29 cellular contexts compared by ENCODE assay signal in genomic region chr10:20670569-20670968, GRCh38.
"Had no signal": no experiment of that assay in that cellular context is flagged by ENCODE, and none has a peak within 500 bp of the region (broad histone marks: within the 10 kb centered on the region; RNA-seq: fewer than 3 reads in every experiment).

No MANE protein-coding gene starts in this region.

- H3K4me1 ChIP-seq: adrenal gland, body of pancreas, breast epithelium, Peyer's patch had no signal

- H3K27ac ChIP-seq: adrenal gland, body of pancreas, breast epithelium, Peyer's patch had no signal

- H3K36me3 ChIP-seq: adrenal gland, breast epithelium, Peyer's patch had no signal

- H3K9me3 ChIP-seq: adrenal gland, body of pancreas, breast epithelium, Peyer's patch had no signal

- DNase-seq: activated CD4-positive, alpha-beta T cell treated with anti-CD3 and anti-CD28 coated beads for 36 hours; activated CD4-positive, alpha-beta T cell treated with anti-CD3 and anti-CD28 coated beads, Interleukin-2, amount 10 ng/mL, durations not matched to agents 7 days and 5 days; activated CD4-positive, alpha-beta T cell treated with anti-CD3 and anti-CD28 coated beads, Interleukin-2, amount 50 U/mL, for 48 hours; activated CD8-positive, alpha-beta T cell treated with anti-CD3 and anti-CD28 coated beads, Interleukin-2, amount 10 ng/mL, durations not matched to agents 7 days and 5 days; activated gamma-delta T cell treated with Interleukin-2 at 50 U/mL for 16 hours; activated naive CD4-positive, alpha-beta T cell treated with anti-CD3 and anti-CD28 coated beads for 36 hours; activated T-cell treated with anti-CD3 and anti-CD28 coated beads, Interleukin-2, amount 50 U/mL, for 24 hours; adrenal gland; body of pancreas; caudate nucleus; IMR-90; NCI-H1092 treated with DMSO at 0.1 percent for 48 hours; NCI-H1417; NCI-H1930; NCI-H2081 treated with DMSO at 0.1 percent for 48 hours; NCI-H226; NCI-H510A; NCI-H526; NCI-H748 treated with DMSO at 0.1 percent for 48 hours; NK-92 treated with Interleukin-12 subunit alpha and Interleukin-12 subunit beta, amount 100 ng/mL, for 24 hours; PC-3; Peyer's patch; RPMI8226; SW 1271; T-helper 1 cell had no signal

- ATAC-seq: activated CD4-positive, alpha-beta T cell treated with anti-CD3 and anti-CD28 coated beads for 36 hours; activated CD4-positive, CD25-positive, alpha-beta regulatory T cell treated with anti-CD3 and anti-CD28 coated beads, Interleukin-2, amount 50 U/mL, for 24 hours; activated CD8-positive, alpha-beta T cell treated with anti-CD3 and anti-CD28 coated beads, Interleukin-2, amount 10 ng/mL, durations not matched to agents 7 days and 5 days; activated naive CD4-positive, alpha-beta T cell treated with anti-CD3 and anti-CD28 coated beads, Interleukin-2, amount 50 U/mL, for 72 hours; body of pancreas; K562; PC-3 had no signal

- H3K4me3 ChIP-seq: adrenal gland, body of pancreas, breast epithelium, K562, Peyer's patch had no signal

- H3K27me3 ChIP-seq: adrenal gland, body of pancreas, breast epithelium, Peyer's patch had no signal
